ENCODE assay signal across 2 cellular contexts in the genomic region with DNA sequence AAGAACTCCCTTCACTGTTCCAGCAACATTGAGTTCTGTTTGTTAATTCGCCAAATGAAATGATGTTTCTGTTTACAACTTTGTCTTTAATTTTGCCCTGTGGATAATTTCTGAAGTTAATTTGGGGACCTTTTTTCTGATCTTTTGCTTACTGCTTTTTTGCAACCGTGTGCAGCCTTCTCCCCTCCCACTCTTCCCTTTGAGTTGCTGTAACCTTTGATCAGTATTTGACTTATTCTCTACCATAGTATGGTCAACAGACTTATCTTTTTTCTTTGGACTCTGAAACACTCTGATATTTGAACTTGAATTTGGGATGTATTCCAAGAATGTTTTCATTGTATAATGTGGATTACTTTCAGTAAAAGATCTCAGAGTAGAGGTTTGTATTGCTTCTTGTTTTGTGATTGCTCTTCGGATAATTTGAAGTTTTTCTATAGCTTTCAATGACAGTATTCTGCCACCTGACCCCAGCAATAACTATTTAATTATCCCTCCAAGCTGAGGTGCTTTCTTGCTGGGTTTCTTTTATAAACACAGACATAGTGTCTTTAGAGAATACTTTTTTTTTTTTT.
TF ChIP-seq lines count a peak whose summit lies in the region.

No MANE protein-coding gene starts in this region.

TF ChIP-seq in SK-N-SH, 30 proteins besides CTCF, POLR2A, EP300 and RAD21:
- TF ChIP-seq MEF2A (IDR thresholded peaks at IDR 0.05; ENCODE audit: borderline replicate concordance, low read depth) = no peak
- no peak for TF ChIP-seq JUND (IDR thresholded peaks at IDR 0.05)
- TF ChIP-seq ELF1 (IDR thresholded peaks at IDR 0.05) = no peak
- TF ChIP-seq, protein P1, sequence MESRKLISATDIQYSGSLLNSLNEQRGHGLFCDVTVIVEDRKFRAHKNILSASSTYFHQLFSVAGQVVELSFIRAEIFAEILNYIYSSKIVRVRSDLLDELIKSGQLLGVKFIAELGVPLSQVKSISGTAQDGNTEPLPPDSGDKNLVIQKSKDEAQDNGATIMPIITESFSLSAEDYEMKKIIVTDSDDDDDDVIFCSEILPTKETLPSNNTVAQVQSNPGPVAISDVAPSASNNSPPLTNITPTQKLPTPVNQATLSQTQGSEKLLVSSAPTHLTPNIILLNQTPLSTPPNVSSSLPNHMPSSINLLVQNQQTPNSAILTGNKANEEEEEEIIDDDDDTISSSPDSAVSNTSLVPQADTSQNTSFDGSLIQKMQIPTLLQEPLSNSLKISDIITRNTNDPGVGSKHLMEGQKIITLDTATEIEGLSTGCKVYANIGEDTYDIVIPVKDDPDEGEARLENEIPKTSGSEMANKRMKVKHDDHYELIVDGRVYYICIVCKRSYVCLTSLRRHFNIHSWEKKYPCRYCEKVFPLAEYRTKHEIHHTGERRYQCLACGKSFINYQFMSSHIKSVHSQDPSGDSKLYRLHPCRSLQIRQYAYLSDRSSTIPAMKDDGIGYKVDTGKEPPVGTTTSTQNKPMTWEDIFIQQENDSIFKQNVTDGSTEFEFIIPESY (IDR thresholded peaks at IDR 0.05; ENCODE audit: borderline replicate concordance, low read depth) = no peak
- TF ChIP-seq CHD2 (IDR thresholded peaks at IDR 0.05; ENCODE audit: low read length, partially characterized antibody) = no peak
- TF ChIP-seq, protein P2, sequence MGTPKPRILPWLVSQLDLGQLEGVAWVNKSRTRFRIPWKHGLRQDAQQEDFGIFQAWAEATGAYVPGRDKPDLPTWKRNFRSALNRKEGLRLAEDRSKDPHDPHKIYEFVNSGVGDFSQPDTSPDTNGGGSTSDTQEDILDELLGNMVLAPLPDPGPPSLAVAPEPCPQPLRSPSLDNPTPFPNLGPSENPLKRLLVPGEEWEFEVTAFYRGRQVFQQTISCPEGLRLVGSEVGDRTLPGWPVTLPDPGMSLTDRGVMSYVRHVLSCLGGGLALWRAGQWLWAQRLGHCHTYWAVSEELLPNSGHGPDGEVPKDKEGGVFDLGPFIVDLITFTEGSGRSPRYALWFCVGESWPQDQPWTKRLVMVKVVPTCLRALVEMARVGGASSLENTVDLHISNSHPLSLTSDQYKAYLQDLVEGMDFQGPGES (IDR thresholded peaks at IDR 0.05; ENCODE audit: low read depth, low read length) = no peak
- no peak for TF ChIP-seq NFIC (IDR thresholded peaks at IDR 0.05; ENCODE audit: borderline replicate concordance)
- no peak for TF ChIP-seq SMC3 (IDR thresholded peaks at IDR 0.05; ENCODE audit: low read depth, low read length)
- no peak for TF ChIP-seq FOXJ3 (CRISPR knock-in tag; IDR thresholded peaks at IDR 0.05)
- TF ChIP-seq MXI1 (IDR thresholded peaks at IDR 0.05; ENCODE audit: low read depth, low read length) = no peak
- no peak for TF ChIP-seq RCOR1 (IDR thresholded peaks at IDR 0.05; ENCODE audit: low read length)
- TF ChIP-seq, protein P3, sequence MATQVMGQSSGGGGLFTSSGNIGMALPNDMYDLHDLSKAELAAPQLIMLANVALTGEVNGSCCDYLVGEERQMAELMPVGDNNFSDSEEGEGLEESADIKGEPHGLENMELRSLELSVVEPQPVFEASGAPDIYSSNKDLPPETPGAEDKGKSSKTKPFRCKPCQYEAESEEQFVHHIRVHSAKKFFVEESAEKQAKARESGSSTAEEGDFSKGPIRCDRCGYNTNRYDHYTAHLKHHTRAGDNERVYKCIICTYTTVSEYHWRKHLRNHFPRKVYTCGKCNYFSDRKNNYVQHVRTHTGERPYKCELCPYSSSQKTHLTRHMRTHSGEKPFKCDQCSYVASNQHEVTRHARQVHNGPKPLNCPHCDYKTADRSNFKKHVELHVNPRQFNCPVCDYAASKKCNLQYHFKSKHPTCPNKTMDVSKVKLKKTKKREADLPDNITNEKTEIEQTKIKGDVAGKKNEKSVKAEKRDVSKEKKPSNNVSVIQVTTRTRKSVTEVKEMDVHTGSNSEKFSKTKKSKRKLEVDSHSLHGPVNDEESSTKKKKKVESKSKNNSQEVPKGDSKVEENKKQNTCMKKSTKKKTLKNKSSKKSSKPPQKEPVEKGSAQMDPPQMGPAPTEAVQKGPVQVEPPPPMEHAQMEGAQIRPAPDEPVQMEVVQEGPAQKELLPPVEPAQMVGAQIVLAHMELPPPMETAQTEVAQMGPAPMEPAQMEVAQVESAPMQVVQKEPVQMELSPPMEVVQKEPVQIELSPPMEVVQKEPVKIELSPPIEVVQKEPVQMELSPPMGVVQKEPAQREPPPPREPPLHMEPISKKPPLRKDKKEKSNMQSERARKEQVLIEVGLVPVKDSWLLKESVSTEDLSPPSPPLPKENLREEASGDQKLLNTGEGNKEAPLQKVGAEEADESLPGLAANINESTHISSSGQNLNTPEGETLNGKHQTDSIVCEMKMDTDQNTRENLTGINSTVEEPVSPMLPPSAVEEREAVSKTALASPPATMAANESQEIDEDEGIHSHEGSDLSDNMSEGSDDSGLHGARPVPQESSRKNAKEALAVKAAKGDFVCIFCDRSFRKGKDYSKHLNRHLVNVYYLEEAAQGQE (IDR thresholded peaks at IDR 0.05; ENCODE audit: low read depth, low read length) = no peak
- TF ChIP-seq GATA2 (CRISPR knock-in tag; IDR thresholded peaks at IDR 0.05) = no peak
- no peak for TF ChIP-seq RXRA (IDR thresholded peaks at IDR 0.05; ENCODE audit: borderline replicate concordance, low read depth)
- no peak for TF ChIP-seq SIN3A (IDR thresholded peaks at IDR 0.05; ENCODE audit: borderline replicate concordance, low read depth, low read length)
- TF ChIP-seq TCF12 (IDR thresholded peaks at IDR 0.05) = no peak
- TF ChIP-seq FOSL2 (IDR thresholded peaks at IDR 0.05; ENCODE audit: borderline replicate concordance, low read depth) = no peak
- TF ChIP-seq POLR2AphosphoS5 (IDR thresholded peaks at IDR 0.05; ENCODE audit: low read depth, low read length) = no peak
- TF ChIP-seq, protein P4, sequence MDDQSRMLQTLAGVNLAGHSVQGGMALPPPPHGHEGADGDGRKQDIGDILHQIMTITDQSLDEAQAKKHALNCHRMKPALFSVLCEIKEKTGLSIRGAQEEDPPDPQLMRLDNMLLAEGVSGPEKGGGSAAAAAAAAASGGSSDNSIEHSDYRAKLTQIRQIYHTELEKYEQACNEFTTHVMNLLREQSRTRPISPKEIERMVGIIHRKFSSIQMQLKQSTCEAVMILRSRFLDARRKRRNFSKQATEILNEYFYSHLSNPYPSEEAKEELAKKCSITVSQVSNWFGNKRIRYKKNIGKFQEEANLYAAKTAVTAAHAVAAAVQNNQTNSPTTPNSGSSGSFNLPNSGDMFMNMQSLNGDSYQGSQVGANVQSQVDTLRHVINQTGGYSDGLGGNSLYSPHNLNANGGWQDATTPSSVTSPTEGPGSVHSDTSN (IDR thresholded peaks at IDR 0.05) = no peak
- no peak for TF ChIP-seq TAF1 (IDR thresholded peaks at IDR 0.05; ENCODE audit: borderline replicate concordance, low read depth, low read length)

TF ChIP-seq in SK-N-SH treated with all-trans-retinoic acid at 6 μM for 48 hours, 23 proteins besides CTCF, POLR2A, EP300 and RAD21:
- TF ChIP-seq, protein P5, sequence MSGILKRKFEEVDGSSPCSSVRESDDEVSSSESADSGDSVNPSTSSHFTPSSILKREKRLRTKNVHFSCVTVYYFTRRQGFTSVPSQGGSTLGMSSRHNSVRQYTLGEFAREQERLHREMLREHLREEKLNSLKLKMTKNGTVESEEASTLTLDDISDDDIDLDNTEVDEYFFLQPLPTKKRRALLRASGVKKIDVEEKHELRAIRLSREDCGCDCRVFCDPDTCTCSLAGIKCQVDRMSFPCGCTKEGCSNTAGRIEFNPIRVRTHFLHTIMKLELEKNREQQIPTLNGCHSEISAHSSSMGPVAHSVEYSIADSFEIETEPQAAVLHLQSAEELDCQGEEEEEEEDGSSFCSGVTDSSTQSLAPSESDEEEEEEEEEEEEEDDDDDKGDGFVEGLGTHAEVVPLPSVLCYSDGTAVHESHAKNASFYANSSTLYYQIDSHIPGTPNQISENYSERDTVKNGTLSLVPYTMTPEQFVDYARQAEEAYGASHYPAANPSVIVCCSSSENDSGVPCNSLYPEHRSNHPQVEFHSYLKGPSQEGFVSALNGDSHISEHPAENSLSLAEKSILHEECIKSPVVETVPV (CRISPR knock-in tag; IDR thresholded peaks at IDR 0.05) = no peak
- TF ChIP-seq BACH2 (CRISPR knock-in tag; IDR thresholded peaks at IDR 0.05; ENCODE audit: borderline replicate concordance) (no peak), ZFP30 (CRISPR knock-in tag; IDR thresholded peaks at IDR 0.05) (no peak), CSDC2 (CRISPR knock-in tag; IDR thresholded peaks at IDR 0.05) (no peak), OSR1 (CRISPR knock-in tag; IDR thresholded peaks at IDR 0.05) (no peak), RARB (CRISPR knock-in tag; IDR thresholded peaks at IDR 0.05) (no peak), ZC3H10 (CRISPR knock-in tag; IDR thresholded peaks at IDR 0.05) (no peak), PPARA (CRISPR knock-in tag; IDR thresholded peaks at IDR 0.05; ENCODE audit: borderline replicate concordance) (no peak), GLIS3 (CRISPR knock-in tag; IDR thresholded peaks at IDR 0.05) (no peak), TCF4 (CRISPR knock-in tag; IDR thresholded peaks at IDR 0.05; ENCODE audit: borderline replicate concordance) (no peak)
- TF ChIP-seq, protein P6, sequence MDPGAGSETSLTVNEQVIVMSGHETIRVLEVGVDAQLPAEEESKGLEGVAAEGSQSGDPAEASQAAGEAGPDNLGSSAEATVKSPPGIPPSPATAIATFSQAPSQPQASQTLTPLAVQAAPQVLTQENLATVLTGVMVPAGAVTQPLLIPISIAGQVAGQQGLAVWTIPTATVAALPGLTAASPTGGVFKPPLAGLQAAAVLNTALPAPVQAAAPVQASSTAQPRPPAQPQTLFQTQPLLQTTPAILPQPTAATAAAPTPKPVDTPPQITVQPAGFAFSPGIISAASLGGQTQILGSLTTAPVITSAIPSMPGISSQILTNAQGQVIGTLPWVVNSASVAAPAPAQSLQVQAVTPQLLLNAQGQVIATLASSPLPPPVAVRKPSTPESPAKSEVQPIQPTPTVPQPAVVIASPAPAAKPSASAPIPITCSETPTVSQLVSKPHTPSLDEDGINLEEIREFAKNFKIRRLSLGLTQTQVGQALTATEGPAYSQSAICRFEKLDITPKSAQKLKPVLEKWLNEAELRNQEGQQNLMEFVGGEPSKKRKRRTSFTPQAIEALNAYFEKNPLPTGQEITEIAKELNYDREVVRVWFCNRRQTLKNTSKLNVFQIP (CRISPR knock-in tag; IDR thresholded peaks at IDR 0.05; ENCODE audit: borderline replicate concordance, low read depth) = no peak
